In the genomic region with DNA sequence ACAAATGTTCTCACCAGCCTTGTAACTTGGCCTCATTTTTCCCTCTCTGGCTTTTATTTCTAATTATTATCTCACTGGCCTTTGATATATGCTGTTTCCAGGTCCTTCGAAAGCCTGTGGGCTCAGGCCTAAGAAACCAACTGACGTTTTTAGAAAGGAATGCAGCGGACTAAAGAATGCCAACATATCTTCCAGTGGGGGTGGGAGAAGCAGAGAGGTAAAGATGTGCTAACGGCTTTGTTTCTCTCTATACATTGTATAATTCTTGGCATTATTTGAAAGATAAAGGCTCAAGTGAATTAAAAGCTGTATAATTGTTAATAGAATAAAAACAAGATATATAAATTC, we compare ENCODE assay signal across 9 cellular contexts. TPM values are rescaled to one million over a fixed set of nuclear protein-coding genes. Genes with fewer than 3 reads are reported as not detected.
DNase-seq lines count a peak whose midpoint lies in the region; ATAC-seq and TF ChIP-seq lines count a peak whose summit lies in the region.
"Had no signal": no experiment of that assay in that cellular context is flagged by ENCODE, and none has a peak within 500 bp of the region (broad histone marks: within the 10 kb centered on the region; RNA-seq: fewer than 3 reads in every experiment).

No MANE protein-coding gene starts in this region.

- peak overlapping the region; percentile 33 for H3K27ac Mint-ChIP-seq in type B pancreatic cell
- H3K27ac Mint-ChIP-seq: activated T-cell treated with anti-CD3 and anti-CD28 coated beads, Interleukin-2, amount 50 U/mL, for 72 hours had no signal

- H3K36me3 Mint-ChIP-seq in type B pancreatic cell = no peaks in the 10 kb centered on the region

- ATAC-seq in HG03025 (IDR thresholded peaks at IDR 0.05; ENCODE audit: low FRiP score, unreplicated experiment) = no peak
- ATAC-seq: activated T-cell treated with anti-CD3 and anti-CD28 coated beads, Interleukin-2, amount 50 U/mL, for 72 hours had no signal

- H3K4me1 Mint-ChIP-seq in type B pancreatic cell (ENCODE audit: unreplicated experiment) = peaks cover 5% of the 10 kb centered on the region

- H3K4me3 Mint-ChIP-seq in type B pancreatic cell = no peak overlapping the region
- H3K4me3 Mint-ChIP-seq: activated T-cell treated with anti-CD3 and anti-CD28 coated beads, Interleukin-2, amount 50 U/mL, for 72 hours had no signal

- no peak overlapping the region for H3K4me3 ChIP-seq in choroid plexus epithelial cell (ENCODE audit: low read depth, low read length)

- TF ChIP-seq CTCF in choroid plexus epithelial cell (conservative IDR thresholded peaks at IDR 0.05; ENCODE audit: low read depth, low read length) (no peak), type B pancreatic cell (conservative IDR thresholded peaks at IDR 0.05) (no peak)

- no peaks in the 10 kb centered on the region for H3K9me3 Mint-ChIP-seq in type B pancreatic cell

- DNase-seq in HT1080 (ENCODE audit: low read depth) = peak; percentile 77
- peak; percentile 71 for DNase-seq in choroid plexus epithelial cell (ENCODE audit: low read depth)
- peak; percentile 94 for DNase-seq in kidney tubule cell (ENCODE audit: low spot score)
- DNase-seq in type B pancreatic cell (ENCODE audit: extremely low spot score, unreplicated experiment) = no peak
- DNase-seq in stimulated activated CD8-positive, alpha-beta memory T cell treated with anti-CD3 and anti-CD28 coated beads, Interleukin-4, amount 100 ng/mL, for 48 hours = no peak
- no peak for DNase-seq in OCI-M1 (lab: John Stamatoyannopoulos, UW)
- DNase-seq: activated T-cell treated with anti-CD3 and anti-CD28 coated beads, Interleukin-2, amount 50 U/mL, for 72 hours; glutamatergic neuron had no signal

- peaks cover 3% of the 10 kb centered on the region for H3K27me3 Mint-ChIP-seq in type B pancreatic cell

RNA-seq across cellular contexts. Expression of a gene that starts 28.2 kb away (rescaled TPM):
- total RNA-seq in HT1080 (2014; rRNA removed; shearing (Covaris generic)) = not detected in 2 replicates
- not detected in 2 replicates for polyA plus RNA-seq in HT1080 (2015; cell fraction: cytosol; rRNA removed)
- not detected in 2 replicates for polyA plus RNA-seq in HT1080 (2015; cell fraction: nucleus; rRNA removed)
- not detected in 2 replicates for total RNA-seq in type B pancreatic cell (ENCODE audit: low replicate concordance)
- total RNA-seq: activated T-cell treated with anti-CD3 and anti-CD28 coated beads, Interleukin-2, amount 50 U/mL, for 72 hours had no signal

RNA-seq across cellular contexts. Expression of a gene that starts 35.3 kb away (rescaled TPM):
- total RNA-seq in HT1080 (2014; rRNA removed; shearing (Covaris generic)) = not detected in 2 replicates
- polyA plus RNA-seq in HT1080 (2015; cell fraction: cytosol; rRNA removed) = not detected in 2 replicates
- not detected in 2 replicates for polyA plus RNA-seq in HT1080 (2015; cell fraction: nucleus; rRNA removed)
- total RNA-seq in type B pancreatic cell (ENCODE audit: low replicate concordance) = not detected in 2 replicates
- total RNA-seq: activated T-cell treated with anti-CD3 and anti-CD28 coated beads, Interleukin-2, amount 50 U/mL, for 72 hours had no signal

Comparison
In these comparisons a context has a peak if more than half of its experiments do, and no peak if none do; other contexts are left out.
1. DNase-seq: peak in HT1080 (single experiment), choroid plexus epithelial cell (single experiment) and kidney tubule cell (single experiment); none in type B pancreatic cell (single experiment), stimulated activated CD8-positive, alpha-beta memory T cell treated with anti-CD3 and anti-CD28 coated beads, Interleukin-4, amount 100 ng/mL, for 48 hours (single experiment) and OCI-M1 (single experiment).